In the genomic region with DNA sequence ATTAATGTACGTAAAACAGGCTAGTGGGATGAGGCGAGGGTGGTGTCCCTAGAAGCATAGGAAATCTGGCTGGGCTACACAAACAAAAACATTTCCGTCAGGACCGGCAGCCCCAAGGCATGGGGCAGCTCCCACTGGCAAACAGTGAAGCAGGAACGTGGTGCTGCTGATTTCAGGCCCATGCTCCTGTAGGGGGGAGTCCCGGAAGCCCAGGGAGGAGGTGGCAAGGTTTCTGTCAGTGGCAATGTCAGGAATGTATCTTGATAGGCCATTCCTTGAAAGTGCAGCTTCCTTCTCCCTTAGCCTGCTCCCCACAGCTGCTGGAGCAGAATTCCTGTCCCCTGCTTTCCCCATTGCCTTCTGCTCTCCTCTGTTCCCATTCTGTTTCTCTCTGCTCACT, we compare ENCODE assay signal across 23 cellular contexts. TPM values are rescaled to one million over a fixed set of nuclear protein-coding genes. Genes with fewer than 3 reads are reported as not detected.
DNase-seq lines count a peak whose midpoint lies in the region; ATAC-seq and TF ChIP-seq lines count a peak whose summit lies in the region.
"Had no signal": no experiment of that assay in that cellular context is flagged by ENCODE, and none has a peak within 500 bp of the region (broad histone marks: within the 10 kb centered on the region; RNA-seq: fewer than 3 reads in every experiment).

No MANE protein-coding gene starts in this region.

- H3K4ac ChIP-seq in IMR-90 (ENCODE audit: low read depth, low read length), result peak overlapping the region; percentile 39; the same call in 1 of the 2 replicates

- H4K91ac ChIP-seq in IMR-90 (ENCODE audit: insufficient read depth, low read depth, low read length), result 0 out of 2 replicates have a peak overlapping the region, but pooled peaks have one; percentile 10

- ATAC-seq in IMR-90 (ENCODE audit: low read depth), result no peak
- no peak for ATAC-seq in lower lobe of right lung
- ATAC-seq in gastrocnemius medialis, result peak; percentile 23 to 41
- ATAC-seq in GM21717 (IDR thresholded peaks at IDR 0.05; ENCODE audit: unreplicated experiment), result no peak
- no peak for ATAC-seq in GM21381 (IDR thresholded peaks at IDR 0.05; ENCODE audit: unreplicated experiment)
- ATAC-seq: left colon, PC-3 had no signal

- TF ChIP-seq RAD21 in IMR-90 (IDR thresholded peaks at IDR 0.05; ENCODE audit: low read length), result no peak

- no peak for TF ChIP-seq CTCF in IMR-90 (conservative IDR thresholded peaks at IDR 0.05; ENCODE audit: low read depth, low read length)
- TF ChIP-seq CTCF in endodermal cell (conservative IDR thresholded peaks at IDR 0.05), result no peak
- TF ChIP-seq CTCF in lower lobe of right lung (IDR thresholded peaks at IDR 0.05), result no peak
- TF ChIP-seq CTCF in gastrocnemius medialis (IDR thresholded peaks at IDR 0.05 in 4 of 5, conservative IDR thresholded peaks at IDR 0.05 in 1 of 5), result no peak

- H3K4me3 Mint-ChIP-seq in endodermal cell, result no peak overlapping the region
- H3K4me3 Mint-ChIP-seq: dendritic cell treated with granulocyte-macrophage colony-stimulating factor and Interleukin-4, amounts not matched to agents 40 ng/mL and 50 ng/mL, for 4 days had no signal

- H3K4me3 ChIP-seq in IMR-90 (ENCODE audit: insufficient read depth, low read depth, low read length) (no peak overlapping the region), endodermal cell (ENCODE audit: low read length) (no peak overlapping the region), lower lobe of right lung (no peak overlapping the region), gastrocnemius medialis (no peak overlapping the region)
- H3K4me3 ChIP-seq: breast epithelium, ovary, SJCRH30, skin epidermis, tibial artery had no signal

- no peak overlapping the region for H2BK120ac ChIP-seq in IMR-90 (ENCODE audit: low read depth, low read length)

- POLR2A ChIA-PET in IMR-90 (lab: Charles Lee; ENCODE audit: unreplicated experiment), result no interaction called here

- no peaks in the 10 kb centered on the region for H3K27me3 Mint-ChIP-seq in endodermal cell (ENCODE audit: insufficient read depth)
- H3K27me3 Mint-ChIP-seq: dendritic cell treated with granulocyte-macrophage colony-stimulating factor and Interleukin-4, amounts not matched to agents 40 ng/mL and 50 ng/mL, for 4 days had no signal

- TF ChIP-seq POLR2A in IMR-90 (IDR thresholded peaks at IDR 0.05; ENCODE audit: low read depth, low read length), result no peak
- TF ChIP-seq POLR2A in gastrocnemius medialis (IDR thresholded peaks at IDR 0.05), result no peak

- H4K5ac ChIP-seq in IMR-90 (ENCODE audit: low read depth, low read length), result no peak overlapping the region

- H3K36me3 ChIP-seq in IMR-90 (ENCODE audit: control insufficient read depth, insufficient read depth, low read length) (peaks cover 4% of the 10 kb centered on the region), endodermal cell (ENCODE audit: control insufficient read depth, insufficient read depth, low read length) (peaks cover 20% of the 10 kb centered on the region), lower lobe of right lung (peaks cover 67% of the 10 kb centered on the region), gastrocnemius medialis (peaks cover 0 to 22% of the 10 kb centered on the region in 2 donors)
- H3K36me3 ChIP-seq: breast epithelium, ovary had no signal

- H2BK15ac ChIP-seq in IMR-90 (ENCODE audit: low read depth, low read length), result no peak overlapping the region

- intact Hi-C loops in IMR-90 (cut with micrococcal nuclease) (no loop called here), lower lobe of right lung (cut with DNase I) (no loop called here), gastrocnemius medialis (cut with DNase I; ENCODE audit: low total_unique reads) (no loop called here)

- H2BK5ac ChIP-seq in IMR-90 (ENCODE audit: low read depth, low read length, poor library complexity, severe bottlenecking), result no peak overlapping the region

- H3K27me3 ChIP-seq in IMR-90 (ENCODE audit: control insufficient read depth, insufficient read depth, low read length), result no peaks in the 10 kb centered on the region
- H3K27me3 ChIP-seq in endodermal cell (ENCODE audit: control insufficient read depth, insufficient read depth, low read length, poor library complexity, severe bottlenecking), result no peaks in the 10 kb centered on the region
- H3K27me3 ChIP-seq in lower lobe of right lung (ENCODE audit: low read depth), result no peaks in the 10 kb centered on the region
- no peaks in the 10 kb centered on the region for H3K27me3 ChIP-seq in gastrocnemius medialis
- H3K27me3 ChIP-seq: breast epithelium, ovary, SJCRH30, tibial artery had no signal

- peaks cover 26% of the 10 kb centered on the region for H3K9me1 ChIP-seq in IMR-90 (ENCODE audit: insufficient read depth, low read length)

- H2AK9ac ChIP-seq in IMR-90 (replicated peaks; ENCODE audit: low read depth, low read length, poor library complexity), result no peak overlapping the region

- no peak overlapping the region for H3K23ac ChIP-seq in IMR-90 (ENCODE audit: low read depth, low read length)

- WGBS in IMR-90 (ENCODE audit: extremely low coverage in 2 of 2, insufficient read length in 1 of 2), 2 experiments, result no CpG with 5 or more reads among the region's 6 CpGs
- 78 to 84% methylated on average over 5 to 6 of the region's 6 CpGs for WGBS in endodermal cell (ENCODE audit: insufficient coverage in 1 of 2, insufficient read length in 1 of 2), 2 experiments

- DNase-seq in IMR-90 (no peak), endodermal cell (peak; percentile 63), lower lobe of right lung (no peak), gastrocnemius medialis (no peak), NCI-H345 treated with DMSO at 0.1 percent for 48 hours (lab: John Stamatoyannopoulos, UW; ENCODE audit: unreplicated experiment) (no peak)
- DNase-seq: activated CD4-positive, alpha-beta T cell treated with anti-CD3 and anti-CD28 coated beads for 48 hours; erythroblast; GDM1; Kasumi-1; left colon; NCI-H187 treated with DMSO at 0.1 percent for 48 hours; NCI-H226; PC-3; SJCRH30; stimulated activated CD4-positive, alpha-beta T cell treated with anti-CD3 and anti-CD28 coated beads, Interleukin-2, amount 100 ng/mL, for 48 hours; stimulated activated naive CD4-positive, alpha-beta T cell treated with Interleukin-2 at 50 U/mL for 16 hours; tibial artery had no signal

- H3K4me2 ChIP-seq in IMR-90 (ENCODE audit: low read depth, low read length), result no peak overlapping the region

- dilution Hi-C loops in IMR-90 (cut with HindIII; ENCODE audit: low sequenced_read_pairs, unreplicated experiment), result no loop called here

- in situ Hi-C loops in IMR-90 (cut with MboI; ENCODE audit: low sequenced_read_pairs), result no loop called here
- in situ Hi-C loops in gastrocnemius medialis (cut with MboI; ENCODE audit: low sequenced_read_pairs in 4 of 4), result no loop called here

- BruUV-seq in IMR-90 (replicated peaks; lab: Mats Ljungman, UMichigan), result no TSS peak

- H3K56ac ChIP-seq in IMR-90 (ENCODE audit: extremely low read depth, insufficient read depth, low read length), result no peak overlapping the region

- peak overlapping the region; percentile 27; the same call in 1 of the 2 replicates for H2AK5ac ChIP-seq in IMR-90 (ENCODE audit: low read depth, low read length)

- no peak overlapping the region for H3K9ac ChIP-seq in IMR-90 (ENCODE audit: low read depth, low read length)
- no peak overlapping the region for H3K9ac ChIP-seq in endodermal cell (ENCODE audit: extremely low read depth, low read length, poor library complexity, severe bottlenecking)

- H4K20me1 ChIP-seq in IMR-90 (ENCODE audit: insufficient read depth, low read length), result peaks cover 8% of the 10 kb centered on the region; the same call in 1 of the 2 replicates

- H3K4me1 Mint-ChIP-seq in endodermal cell, result peaks cover 2% of the 10 kb centered on the region

- peaks cover 24 to 43% of the 10 kb centered on the region in 2 experiments for H3K79me1 ChIP-seq in IMR-90 (ENCODE audit: low read depth in 1 of 2, low read length in 2 of 2)

- H3K27ac Mint-ChIP-seq in endodermal cell, result no peak overlapping the region
- H3K27ac Mint-ChIP-seq: dendritic cell treated with granulocyte-macrophage colony-stimulating factor and Interleukin-4, amounts not matched to agents 40 ng/mL and 50 ng/mL, for 4 days had no signal

- peaks cover 23% of the 10 kb centered on the region for H3K4me1 ChIP-seq in IMR-90 (ENCODE audit: control insufficient read depth, insufficient read depth, low read length)
- no peaks in the 10 kb centered on the region for H3K4me1 ChIP-seq in endodermal cell (ENCODE audit: control insufficient read depth, insufficient read depth, low read length)
- peaks cover 3% of the 10 kb centered on the region for H3K4me1 ChIP-seq in lower lobe of right lung
- peaks cover 8 to 9% of the 10 kb centered on the region in 2 donors for H3K4me1 ChIP-seq in gastrocnemius medialis
- H3K4me1 ChIP-seq: breast epithelium, tibial artery had no signal

- H3K36me3 Mint-ChIP-seq in endodermal cell (ENCODE audit: low read depth), result peaks cover 22% of the 10 kb centered on the region

- H3K14ac ChIP-seq in IMR-90 (replicated peaks; ENCODE audit: low read depth, low read length), result peak overlapping the region; percentile 71

- H3K9me3 Mint-ChIP-seq in endodermal cell, result no peaks in the 10 kb centered on the region
- H3K9me3 Mint-ChIP-seq: dendritic cell treated with granulocyte-macrophage colony-stimulating factor and Interleukin-4, amounts not matched to agents 40 ng/mL and 50 ng/mL, for 4 days had no signal

- H3K9me3 ChIP-seq in IMR-90 (ENCODE audit: control insufficient read depth, insufficient read depth, low read length), result no peaks in the 10 kb centered on the region
- H3K9me3 ChIP-seq in endodermal cell (ENCODE audit: control insufficient read depth, low read length), result no peaks in the 10 kb centered on the region
- no peaks in the 10 kb centered on the region for H3K9me3 ChIP-seq in lower lobe of right lung
- H3K9me3 ChIP-seq in gastrocnemius medialis, result no peaks in the 10 kb centered on the region
- H3K9me3 ChIP-seq: breast epithelium, ovary, SJCRH30, tibial artery had no signal

- peak overlapping the region in 1 of 2 experiments; percentile 2; a peak in 1 of 4 replicates for H4K8ac ChIP-seq in IMR-90 (ENCODE audit: low read depth in 2 of 2, low read length in 2 of 2)

- H3K27ac ChIP-seq in IMR-90 (ENCODE audit: insufficient read depth, low read length), result no peak overlapping the region
- no peak overlapping the region for H3K27ac ChIP-seq in endodermal cell (ENCODE audit: low read depth, low read length)
- H3K27ac ChIP-seq in lower lobe of right lung, result peak overlapping the region; percentile 43
- H3K27ac ChIP-seq in gastrocnemius medialis, result peak overlapping the region; percentile 0 to 43 (median 30)
- H3K27ac ChIP-seq: ovary, SJCRH30, tibial artery had no signal

- no peak overlapping the region for H2BK20ac ChIP-seq in IMR-90 (ENCODE audit: low read depth, low read length)

- no peak overlapping the region for H3K18ac ChIP-seq in IMR-90 (ENCODE audit: low read depth, low read length)

- no peak overlapping the region for H2AFZ ChIP-seq in IMR-90 (replicated peaks; ENCODE audit: low read length, poor library complexity)

- CTCF ChIA-PET in IMR-90 (lab: Yijun Ruan, JAX), result no interaction called here

RNA-seq across cellular contexts. Expression of a gene that starts 42.4 kb away (rescaled TPM):
- total RNA-seq in IMR-90 (2012; rRNA removed) (35.8 and 38.0 TPM in 2 replicates), endodermal cell (10 to 100 TPM; 25.8 to 27.6 TPM), lower lobe of right lung (30.2 TPM), gastrocnemius medialis (10 to 100 TPM; 33.2 to 55.7 (median 47.2) TPM)
- 27.1 and 32.1 TPM in 2 replicates for polyA plus RNA-seq in IMR-90 (2012; rRNA removed)
- 6.7 and 9.3 TPM in 2 replicates for polyA plus RNA-seq in IMR-90 (2012; cell fraction: cytosol; rRNA removed)
- polyA plus RNA-seq in IMR-90 (2012; cell fraction: nucleus; rRNA removed; ENCODE audit: low replicate concordance), result 10.8 and 60.6 TPM in 2 replicates
- polyA plus RNA-seq in endodermal cell (2013, experiment 1 of 2), result 31.8 TPM
- 27.9 TPM for polyA plus RNA-seq in endodermal cell (2013, experiment 2 of 2)

RNA-seq across cellular contexts. Expression of a gene that starts 42.4 kb away (rescaled TPM):
- total RNA-seq in IMR-90 (2012; rRNA removed) (8.1 and 8.4 TPM in 2 replicates), endodermal cell (10 to 100 TPM; 15.7 to 17.3 TPM), lower lobe of right lung (21.7 TPM), gastrocnemius medialis (10 to 100 TPM; 10.6 to 26.6 (median 21.8) TPM)
- 13.8 and 15.6 TPM in 2 replicates for polyA plus RNA-seq in IMR-90 (2012; rRNA removed)
- 1.8 and 2.6 TPM in 2 replicates for polyA plus RNA-seq in IMR-90 (2012; cell fraction: cytosol; rRNA removed)
- polyA plus RNA-seq in IMR-90 (2012; cell fraction: nucleus; rRNA removed; ENCODE audit: low replicate concordance), result 0.84 and 8.8 TPM in 2 replicates
- polyA plus RNA-seq in endodermal cell (2013, experiment 1 of 2), result 23.0 TPM
- 19.6 TPM for polyA plus RNA-seq in endodermal cell (2013, experiment 2 of 2)

Comparison
In these comparisons a context has a peak if more than half of its experiments do, and no peak if none do; other contexts are left out.
1. ATAC-seq: peak in gastrocnemius medialis (2 of 2); none in IMR-90 (single experiment), lower lobe of right lung (0 of 2), GM21717 (single experiment) and GM21381 (single experiment).
2. H3K27ac ChIP-seq: peak in lower lobe of right lung (single experiment) and gastrocnemius medialis (4 of 4); none in IMR-90 (single experiment) and endodermal cell (single experiment).